17 cellular contexts compared by ENCODE assay signal in the genomic region with DNA sequence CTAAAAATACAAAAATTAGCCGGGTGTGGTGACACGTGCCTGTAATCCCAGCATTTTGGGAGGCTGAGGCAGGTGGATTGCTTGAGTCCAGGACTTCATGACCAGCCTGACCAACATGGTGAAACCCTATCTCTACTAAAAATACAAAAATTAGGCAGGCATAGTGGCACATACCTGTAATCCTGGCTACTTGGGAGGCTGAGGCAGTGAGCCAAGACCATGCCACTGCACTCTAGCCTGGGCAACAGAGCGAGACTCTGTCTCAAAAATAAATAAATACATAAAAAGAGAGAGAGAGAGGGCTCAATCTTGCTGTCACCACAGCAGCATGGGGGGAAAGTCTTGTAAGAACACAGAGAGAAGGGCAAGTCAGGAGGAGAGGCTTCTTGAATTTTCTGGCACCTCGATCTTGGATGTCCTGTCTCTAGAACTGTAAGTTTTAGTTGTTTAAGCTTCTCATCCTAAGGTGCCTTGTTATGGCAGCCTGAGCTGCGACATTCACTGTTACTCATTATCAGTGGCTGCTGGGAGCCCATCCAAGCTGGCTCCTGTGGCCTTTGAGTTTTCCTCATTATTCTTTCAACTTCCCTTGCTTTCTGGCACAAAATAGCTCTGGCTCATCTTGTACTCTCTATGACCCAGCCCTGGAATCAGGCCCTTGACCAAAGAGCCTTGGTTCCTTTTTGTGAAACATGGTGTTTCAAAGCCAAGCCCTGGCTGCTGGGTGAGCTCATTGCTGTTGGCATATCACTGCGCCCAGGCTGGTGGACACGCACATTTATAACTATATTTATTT. TPM values are rescaled to one million over a fixed set of nuclear protein-coding genes. Genes with fewer than 3 reads are reported as not detected.
DNase-seq lines count a peak whose midpoint lies in the region; ATAC-seq and TF ChIP-seq lines count a peak whose summit lies in the region.
"Had no signal": no experiment of that assay in that cellular context is flagged by ENCODE, and none has a peak within 500 bp of the region (broad histone marks: within the 10 kb centered on the region; RNA-seq: fewer than 3 reads in every experiment).

No MANE protein-coding gene starts in this region.

- intact Hi-C loops in breast epithelium (cut with DNase I; ENCODE audit: low total_unique reads) = no loop called here
- intact Hi-C loops in MCF 10A (cut with micrococcal nuclease) = no loop called here
- intact Hi-C loops in ascending aorta (cut with DNase I) = no loop called here

- H3K27ac ChIP-seq in breast epithelium (peak overlapping the region; percentile 56 to 72), ascending aorta (peak overlapping the region; percentile 16 to 39), thoracic aorta (peak overlapping the region; percentile 25 to 55)

- H3K4me3 ChIP-seq in breast epithelium = no peak overlapping the region
- H3K4me3 ChIP-seq in ascending aorta = no peak overlapping the region
- no peak overlapping the region for H3K4me3 ChIP-seq in thoracic aorta

- CTCF ChIA-PET in MCF 10A (lab: Yijun Ruan, JAX) = no interaction called here

- TF ChIP-seq CTCF in breast epithelium (IDR thresholded peaks at IDR 0.05) (no peak), MCF 10A (IDR thresholded peaks at IDR 0.05; ENCODE audit: unreplicated experiment) (no peak), ascending aorta (IDR thresholded peaks at IDR 0.05) (no peak), thoracic aorta (IDR thresholded peaks at IDR 0.05) (no peak)

- POLR2A ChIA-PET in MCF 10A (lab: Yijun Ruan, JAX) = interaction anchor here (0.9 kb wide), 1 partner anchor 25 kb away, joined by 5 read pairs; no protein-coding TSS in a partner anchor

- no peak overlapping the region for H3K27ac Mint-ChIP-seq in MCF 10A (ENCODE audit: low read depth, unreplicated experiment)
- H3K27ac Mint-ChIP-seq: activated CD8-positive, alpha-beta T cell treated with anti-CD3 and anti-CD28 coated beads, Interleukin-2, amount 10 ng/mL, durations not matched to agents 7 days and 5 days; activated naive CD4-positive, alpha-beta T cell treated with anti-CD3 and anti-CD28 coated beads, Interleukin-2, amount 50 U/mL, for 24 hours; type B pancreatic cell had no signal

- no peaks in the 10 kb centered on the region for H3K9me3 Mint-ChIP-seq in MCF 10A (ENCODE audit: unreplicated experiment)
- H3K9me3 Mint-ChIP-seq: activated naive CD4-positive, alpha-beta T cell treated with anti-CD3 and anti-CD28 coated beads, Interleukin-2, amount 50 U/mL, for 24 hours; type B pancreatic cell had no signal

- no peak for ATAC-seq in thoracic aorta (ENCODE audit: insufficient number of reproducible peaks, low FRiP score, low read depth)
- ATAC-seq: activated CD8-positive, alpha-beta T cell treated with anti-CD3 and anti-CD28 coated beads, Interleukin-2, amount 10 ng/mL, durations not matched to agents 7 days and 5 days had no signal

- no peaks in the 10 kb centered on the region for H3K36me3 Mint-ChIP-seq in MCF 10A (ENCODE audit: insufficient read depth, unreplicated experiment)
- H3K36me3 Mint-ChIP-seq: activated naive CD4-positive, alpha-beta T cell treated with anti-CD3 and anti-CD28 coated beads, Interleukin-2, amount 50 U/mL, for 24 hours; type B pancreatic cell had no signal

- H3K27me3 ChIP-seq in breast epithelium (no peaks in the 10 kb centered on the region), ascending aorta (no peaks in the 10 kb centered on the region), thoracic aorta (replicated peaks; ENCODE audit: insufficient read depth) (no peaks in the 10 kb centered on the region)

- TF ChIP-seq POLR2A in breast epithelium (IDR thresholded peaks at IDR 0.05) = no peak

- H3K4me1 ChIP-seq in breast epithelium (no peaks in the 10 kb centered on the region), ascending aorta (peaks cover 0 to 7% of the 10 kb centered on the region in 2 donors), thoracic aorta (ENCODE audit: control insufficient read depth in 1 of 2, low read depth in 2 of 2) (peaks cover 6 to 22% of the 10 kb centered on the region in 2 donors)

- H3K9me3 ChIP-seq in breast epithelium (no peaks in the 10 kb centered on the region), ascending aorta (no peaks in the 10 kb centered on the region), thoracic aorta (no peaks in the 10 kb centered on the region)

- H3K4me3 Mint-ChIP-seq in MCF 10A (ENCODE audit: unreplicated experiment) = no peak overlapping the region
- H3K4me3 Mint-ChIP-seq: activated CD8-positive, alpha-beta T cell treated with anti-CD3 and anti-CD28 coated beads, Interleukin-2, amount 10 ng/mL, durations not matched to agents 7 days and 5 days; activated naive CD4-positive, alpha-beta T cell treated with anti-CD3 and anti-CD28 coated beads, Interleukin-2, amount 50 U/mL, for 24 hours; type B pancreatic cell had no signal

- H3K36me3 ChIP-seq in breast epithelium (no peaks in the 10 kb centered on the region), ascending aorta (no peaks in the 10 kb centered on the region), thoracic aorta (no peaks in the 10 kb centered on the region)

- no TSS peak for BruUV-seq in MCF 10A (replicated peaks; lab: Mats Ljungman, UMichigan)

- DNase-seq in breast epithelium (ENCODE audit: low spot score in 2 of 2) (peak in 1 of 2 donors; percentile 57), MCF 10A (ENCODE audit: unreplicated experiment) (no peak), ascending aorta (ENCODE audit: low spot score in 2 of 2) (peak in 1 of 2 donors; percentile 81), hepatic stellate cell (ENCODE audit: low spot score) (peak; percentile 27), thoracic aorta (ENCODE audit: low spot score) (peak; percentile 21), GDM1 (lab: John Stamatoyannopoulos, UW) (no peak), NCI-H2107 (lab: John Stamatoyannopoulos, UW) (no peak)
- no peak for DNase-seq in stimulated activated CD4-positive, alpha-beta T cell treated with anti-CD3 and anti-CD28 coated beads, Interleukin-1b, Interleukin-23, amount 100 ng/mL, for 48 hours
- DNase-seq: activated CD8-positive, alpha-beta T cell treated with anti-CD3 and anti-CD28 coated beads, Interleukin-2, amount 10 ng/mL, durations not matched to agents 7 days and 5 days; dermis blood vessel endothelial cell; KG1; mesendoderm; NCI-H2081 treated with DMSO at 0.1 percent for 48 hours; retina had no signal

- H3K4me1 Mint-ChIP-seq in MCF 10A (ENCODE audit: insufficient read depth, unreplicated experiment) = no peaks in the 10 kb centered on the region
- H3K4me1 Mint-ChIP-seq: activated naive CD4-positive, alpha-beta T cell treated with anti-CD3 and anti-CD28 coated beads, Interleukin-2, amount 50 U/mL, for 24 hours had no signal

- H3K27me3 Mint-ChIP-seq in MCF 10A (ENCODE audit: insufficient read depth, unreplicated experiment) = no peaks in the 10 kb centered on the region
- H3K27me3 Mint-ChIP-seq: activated naive CD4-positive, alpha-beta T cell treated with anti-CD3 and anti-CD28 coated beads, Interleukin-2, amount 50 U/mL, for 24 hours; type B pancreatic cell had no signal

RNA-seq across cellular contexts. Expression of a gene that starts 8.0 kb away (rescaled TPM):
- total RNA-seq in breast epithelium (100 to 1,000 TPM in 2 of 3 donors, 10 to 100 TPM in 1; 98.5 to 168 (median 144) TPM), MCF 10A (2022) (162 and 194 TPM in 2 replicates), ascending aorta (34.8 TPM), thoracic aorta (100 to 1,000 TPM; 122 to 160 TPM)

RNA-seq across cellular contexts. Expression of a gene that starts 14.7 kb away (rescaled TPM):
- total RNA-seq in breast epithelium = under 1 TPM in 1 of 3 donors, not detected in 2; 0.64 TPM
- 0.51 and 0.64 TPM in 2 replicates for total RNA-seq in MCF 10A (2022)
- total RNA-seq in ascending aorta = not detected
- under 1 TPM in 1 of 2 donors, not detected in 1; 0.41 TPM for total RNA-seq in thoracic aorta

RNA-seq across cellular contexts. Expression of a gene that starts 25.8 kb away (rescaled TPM):
- total RNA-seq in breast epithelium (10 to 100 TPM; 42.9 to 58.1 (median 52.8) TPM), MCF 10A (2022) (56.2 and 56.5 TPM in 2 replicates), ascending aorta (246 TPM), thoracic aorta (100 to 1,000 TPM in 1 of 2 donors, 10 to 100 TPM in 1; 97.7 to 163 TPM)

RNA-seq across cellular contexts. Expression of a gene that starts 55.8 kb away (rescaled TPM):
- total RNA-seq in breast epithelium (10 to 100 TPM; 12.5 to 34.9 (median 15.2) TPM), MCF 10A (2022) (not detected in 2 replicates), ascending aorta (98.2 TPM), thoracic aorta (10 to 100 TPM; 35.0 to 44.4 TPM)
- total RNA-seq: activated CD8-positive, alpha-beta T cell treated with anti-CD3 and anti-CD28 coated beads, Interleukin-2, amount 10 ng/mL, durations not matched to agents 7 days and 5 days; dermis blood vessel endothelial cell; T-helper 2 cell treated with Interferon-gamma antibody and Interleukin-4, amounts not matched to agents 100 ng/mL and 5 ng/mL, for 36 hours had no signal

Comparison
In these comparisons a context has a peak if more than half of its experiments do, and no peak if none do; other contexts are left out.
1. DNase-seq: peak in hepatic stellate cell (single experiment) and thoracic aorta (single experiment); none in MCF 10A (single experiment), stimulated activated CD4-positive, alpha-beta T cell treated with anti-CD3 and anti-CD28 coated beads, Interleukin-1b, Interleukin-23, amount 100 ng/mL, for 48 hours (single experiment), GDM1 (single experiment) and NCI-H2107 (single experiment).
2. Peak in every context shown above with its lines, with median percentiles within 50 percentile points of each other: H3K27ac ChIP-seq.